Comparison of ENCODE assay signal across 8 cellular contexts in genomic region chr19:35741216-35741541, GRCh38. TPM values are rescaled to one million over a fixed set of nuclear protein-coding genes. Genes with fewer than 3 reads are reported as not detected.
A peak's percentile ranks its signal among the peaks of the same experiment; 100 is the strongest.
DNase-seq lines count a peak whose midpoint lies in the region; ATAC-seq and TF ChIP-seq lines count a peak whose summit lies in the region.

No MANE protein-coding gene starts in this region.

- TF ChIP-seq CTCF in 22Rv1 (IDR thresholded peaks at IDR 0.05) (peak; percentile 19; the same call in 1 of the 2 replicates), HFF-Myc (IDR thresholded peaks at IDR 0.05; ENCODE audit: low read depth, low read length, missing control alignments) (no peak), brain microvascular endothelial cell (IDR thresholded peaks at IDR 0.05; ENCODE audit: low read depth, low read length, missing control alignments) (no peak)

- H3K27me3 ChIP-seq in brain microvascular endothelial cell (replicated peaks): no peaks in the 10 kb centered on the region
- no peaks in the 10 kb centered on the region for H3K27me3 ChIP-seq in mucosa of rectum (ENCODE audit: control insufficient read depth in 2 of 2, insufficient read depth in 2 of 2, low read length in 2 of 2)

- DNase-seq in HFF-Myc (ENCODE audit: extremely low read depth, low read depth): no peak
- no peak for DNase-seq in brain microvascular endothelial cell
- no peak for DNase-seq in stimulated activated CD4-positive, alpha-beta T cell treated with anti-CD3 and anti-CD28 coated beads, Interleukin-4, amount 100 ng/mL, for 4 hours
- no peak for DNase-seq in occipital lobe (lab: John Stamatoyannopoulos, UW)

- no peak for ATAC-seq in GM21423 (IDR thresholded peaks at IDR 0.05; ENCODE audit: unreplicated experiment)
- no peak for ATAC-seq in GM18873 (IDR thresholded peaks at IDR 0.05; ENCODE audit: low FRiP score, unreplicated experiment)

- H3K4me1 ChIP-seq in mucosa of rectum (ENCODE audit: control insufficient read depth in 2 of 2, insufficient read depth in 2 of 2, low read length in 2 of 2): peaks cover 22 to 31% of the 10 kb centered on the region in 2 donors

- no peaks in the 10 kb centered on the region for H3K9me3 ChIP-seq in mucosa of rectum (ENCODE audit: control insufficient read depth in 2 of 2, low read length in 2 of 2)

- H3K27ac ChIP-seq in 22Rv1 (peak overlapping the region; percentile 90), brain microvascular endothelial cell (peak overlapping the region; percentile 48), mucosa of rectum (ENCODE audit: low read depth in 2 of 2, low read length in 2 of 2) (peak overlapping the region; percentile 60 to 86)

- H3K4me3 ChIP-seq in HFF-Myc (replicated peaks; ENCODE audit: low read depth, low read length): peak overlapping the region; percentile 53
- peak overlapping the region; percentile 68 for H3K4me3 ChIP-seq in brain microvascular endothelial cell (ENCODE audit: low read depth, low read length)
- H3K4me3 ChIP-seq in mucosa of rectum (ENCODE audit: low read length in 2 of 2): peak overlapping the region; percentile 76 to 85

- in situ Hi-C loops in brain microvascular endothelial cell (cut with HindIII; ENCODE audit: low pct_ligation_motif_present, low sequenced_read_pairs): no loop called here

- peaks cover 19% of the 10 kb centered on the region for H3K36me3 ChIP-seq in brain microvascular endothelial cell (replicated peaks)
- peaks cover 15 to 27% of the 10 kb centered on the region in 2 donors for H3K36me3 ChIP-seq in mucosa of rectum (ENCODE audit: control insufficient read depth in 2 of 2, insufficient read depth in 2 of 2, low read length in 2 of 2)

- H3K9ac ChIP-seq in mucosa of rectum (ENCODE audit: low read depth in 1 of 2, low read length in 2 of 2): peak overlapping the region; percentile 58 to 76

RNA-seq across cellular contexts. Expression of gene IGFLR1, which starts 1.1 kb away (rescaled TPM):
- total RNA-seq in occipital lobe: 0.47 TPM

RNA-seq across cellular contexts. Expression of gene U2AF1L4, which starts 4.0 kb away (rescaled TPM):
- 8.7 TPM for total RNA-seq in occipital lobe

RNA-seq across cellular contexts. Expression of gene PSENEN, which starts 4.3 kb away (rescaled TPM):
- total RNA-seq in occipital lobe: 7.2 TPM

RNA-seq across cellular contexts. Expression of gene LIN37, which starts 7.2 kb away (rescaled TPM):
- 8.3 TPM for total RNA-seq in occipital lobe

RNA-seq across cellular contexts. Expression of gene HSPB6, which starts 15.7 kb away (rescaled TPM):
- total RNA-seq in occipital lobe: 0.31 TPM
